In the genomic region with DNA sequence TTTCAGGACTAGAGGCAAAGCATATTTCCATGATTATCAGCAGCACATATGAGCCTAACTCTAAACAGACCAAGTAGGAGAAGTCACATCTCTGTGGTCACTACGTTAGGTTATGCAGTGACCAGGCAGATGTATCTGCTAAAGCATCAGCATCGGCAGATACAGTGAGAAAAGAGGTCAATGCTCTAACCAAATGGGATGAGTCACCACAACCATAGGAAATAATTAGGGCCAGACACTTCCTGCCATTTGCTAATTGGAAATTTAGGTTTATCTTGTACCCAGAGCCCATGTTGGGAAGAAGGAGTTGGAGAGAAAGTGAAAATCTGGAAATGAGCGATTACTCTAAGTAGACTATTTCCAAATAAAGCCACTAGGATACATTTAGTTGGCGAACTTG, we compare ENCODE assay signal across 1 cellular context.
TF ChIP-seq lines count a peak whose summit lies in the region.

No MANE protein-coding gene starts in this region.

TF ChIP-seq in SK-N-SH, 30 proteins besides CTCF, POLR2A, EP300 and RAD21 (continued from another document):
- TF ChIP-seq, protein P1, sequence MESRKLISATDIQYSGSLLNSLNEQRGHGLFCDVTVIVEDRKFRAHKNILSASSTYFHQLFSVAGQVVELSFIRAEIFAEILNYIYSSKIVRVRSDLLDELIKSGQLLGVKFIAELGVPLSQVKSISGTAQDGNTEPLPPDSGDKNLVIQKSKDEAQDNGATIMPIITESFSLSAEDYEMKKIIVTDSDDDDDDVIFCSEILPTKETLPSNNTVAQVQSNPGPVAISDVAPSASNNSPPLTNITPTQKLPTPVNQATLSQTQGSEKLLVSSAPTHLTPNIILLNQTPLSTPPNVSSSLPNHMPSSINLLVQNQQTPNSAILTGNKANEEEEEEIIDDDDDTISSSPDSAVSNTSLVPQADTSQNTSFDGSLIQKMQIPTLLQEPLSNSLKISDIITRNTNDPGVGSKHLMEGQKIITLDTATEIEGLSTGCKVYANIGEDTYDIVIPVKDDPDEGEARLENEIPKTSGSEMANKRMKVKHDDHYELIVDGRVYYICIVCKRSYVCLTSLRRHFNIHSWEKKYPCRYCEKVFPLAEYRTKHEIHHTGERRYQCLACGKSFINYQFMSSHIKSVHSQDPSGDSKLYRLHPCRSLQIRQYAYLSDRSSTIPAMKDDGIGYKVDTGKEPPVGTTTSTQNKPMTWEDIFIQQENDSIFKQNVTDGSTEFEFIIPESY (IDR thresholded peaks at IDR 0.05; ENCODE audit: borderline replicate concordance, low read depth), result no peak
- TF ChIP-seq JUND (IDR thresholded peaks at IDR 0.05) (no peak), SMC3 (IDR thresholded peaks at IDR 0.05; ENCODE audit: low read depth, low read length) (no peak), GATA2 (CRISPR knock-in tag; IDR thresholded peaks at IDR 0.05) (no peak), IRF3 (IDR thresholded peaks at IDR 0.05; ENCODE audit: low read depth, low read length) (no peak), TEAD4 (IDR thresholded peaks at IDR 0.05; ENCODE audit: borderline replicate concordance, insufficient read depth) (no peak), TCF12 (IDR thresholded peaks at IDR 0.05) (no peak), RFX5 (IDR thresholded peaks at IDR 0.05; ENCODE audit: low read length) (no peak), RCOR1 (IDR thresholded peaks at IDR 0.05; ENCODE audit: low read length) (no peak), EZH2phosphoT487 (IDR thresholded peaks at IDR 0.05; ENCODE audit: borderline replicate concordance, low read depth) (no peak), TAF1 (IDR thresholded peaks at IDR 0.05; ENCODE audit: borderline replicate concordance, low read depth, low read length) (no peak)
